Comparison of ENCODE assay signal across 17 cellular contexts in the genomic region with DNA sequence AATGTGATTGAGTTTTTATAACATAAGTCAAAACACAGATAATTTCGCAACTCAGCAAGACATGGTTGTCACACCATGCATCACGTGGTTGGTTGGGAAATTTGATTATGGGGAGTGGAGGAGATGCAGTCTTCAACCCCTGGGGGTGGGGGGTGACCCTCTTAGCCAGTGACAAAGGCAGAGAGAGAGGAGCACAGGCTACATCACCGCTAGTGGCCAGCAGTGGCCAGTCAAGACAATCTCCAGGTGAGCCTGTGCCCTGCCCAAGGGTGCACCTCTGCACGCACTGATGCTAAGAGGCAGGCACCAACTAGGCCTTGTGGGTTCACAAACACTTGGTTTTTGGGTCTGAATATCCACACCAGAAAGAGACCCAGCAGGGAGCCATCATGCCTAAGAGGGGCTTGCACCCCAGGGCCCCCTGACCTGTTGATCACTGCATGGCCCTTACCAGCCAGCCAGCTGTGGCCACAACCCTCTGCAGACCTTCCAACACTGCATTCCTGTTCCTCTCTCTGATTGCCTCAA.
"Had no signal": no experiment of that assay in that cellular context is flagged by ENCODE, and none has a peak within 500 bp of the region (broad histone marks: within the 10 kb centered on the region; RNA-seq: fewer than 3 reads in every experiment).

No MANE protein-coding gene starts in this region.

- ATAC-seq: foreskin keratinocyte; left cardiac atrium; naive thymus-derived CD8-positive, alpha-beta T cell; right lobe of liver; stimulated activated memory B cell treated with anti-CD40 and anti-IgM and Interleukin-4, amounts not matched to agents 10 μg/mL and 1 μg/mL and 100 μg/mL, for 72 hours had no signal

- DNase-seq: central memory CD4-positive, alpha-beta T cell; effector memory CD4-positive, alpha-beta T cell; esophagus squamous epithelium; foreskin keratinocyte; immature natural killer cell; kidney; left cardiac atrium; left ventricle myocardium inferior; lower lobe of right lung; naive thymus-derived CD8-positive, alpha-beta T cell; nucleus accumbens; ovary; right lobe of liver; stimulated activated CD4-positive, alpha-beta T cell treated with anti-CD3 and anti-CD28 coated beads, Interleukin-4, amount 100 ng/mL, for 24 hours; tibial artery had no signal

- H3K4me3 ChIP-seq: esophagus squamous epithelium, left ventricle myocardium inferior, lower lobe of right lung, ovary, right lobe of liver, tibial artery had no signal

- H3K36me3 ChIP-seq: esophagus squamous epithelium, left ventricle myocardium inferior, lower lobe of right lung, ovary, right lobe of liver, tibial artery had no signal

- H3K27ac ChIP-seq: epithelial cell of prostate, esophagus squamous epithelium, foreskin keratinocyte, left ventricle myocardium inferior, lower lobe of right lung, ovary, right lobe of liver, tibial artery had no signal

- H3K27me3 ChIP-seq: esophagus squamous epithelium, foreskin keratinocyte, ovary, right lobe of liver, tibial artery had no signal

- H3K9me3 ChIP-seq: esophagus squamous epithelium, left ventricle myocardium inferior, lower lobe of right lung, ovary, right lobe of liver, tibial artery had no signal

- FAIRE-seq: kidney had no signal

- H3K4me1 ChIP-seq: esophagus squamous epithelium, foreskin keratinocyte, left ventricle myocardium inferior, right lobe of liver, tibial artery had no signal
